ENCODE assay signal across 17 cellular contexts in genomic region chr2:34734662-34735061, GRCh38.
DNase-seq lines count a peak whose midpoint lies in the region; ATAC-seq and TF ChIP-seq lines count a peak whose summit lies in the region.
"Had no signal": no experiment of that assay in that cellular context is flagged by ENCODE, and none has a peak within 500 bp of the region (broad histone marks: within the 10 kb centered on the region; RNA-seq: fewer than 3 reads in every experiment).

No MANE protein-coding gene starts in this region.

- in situ Hi-C loops in G401 (cut with HindIII; ENCODE audit: low sequenced_read_pairs): no loop called here

- ATAC-seq in SK-N-SH treated with all-trans-retinoic acid at 6 μM for 48 hours: no peak
- ATAC-seq: K562 had no signal

- H3K9me3 ChIP-seq in HUES64 (ENCODE audit: insufficient read depth, low read depth, low read length) (no peaks in the 10 kb centered on the region), ectodermal cell (ENCODE audit: control insufficient read depth, low read length) (no peaks in the 10 kb centered on the region)
- peaks cover 3% of the 10 kb centered on the region for H3K9me3 ChIP-seq in effector memory CD4-positive, alpha-beta T cell (ENCODE audit: control insufficient read depth, low read length)
- H3K9me3 ChIP-seq: Peyer's patch had no signal

- H3K27me3 ChIP-seq in HUES64 (ENCODE audit: insufficient read depth, low read length) (no peaks in the 10 kb centered on the region), ectodermal cell (ENCODE audit: control insufficient read depth, insufficient read depth, low read length, poor library complexity, severe bottlenecking) (no peaks in the 10 kb centered on the region)
- no peaks in the 10 kb centered on the region for H3K27me3 ChIP-seq in effector memory CD4-positive, alpha-beta T cell (replicated peaks; ENCODE audit: control insufficient read depth, insufficient read depth, low read length, poor library complexity, severe bottlenecking)
- H3K27me3 ChIP-seq: Peyer's patch had no signal

- H3K27ac ChIP-seq in HUES64 (ENCODE audit: low read depth, low read length) (peak overlapping the region; percentile 93), ectodermal cell (ENCODE audit: insufficient read depth, low read depth, low read length, poor library complexity, severe bottlenecking) (peak overlapping the region; percentile 16)
- no peak overlapping the region for H3K27ac ChIP-seq in effector memory CD4-positive, alpha-beta T cell (ENCODE audit: insufficient read depth, low read length, poor library complexity, severe bottlenecking)
- H3K27ac ChIP-seq: Peyer's patch had no signal

- H3K4me1 ChIP-seq in HUES64 (ENCODE audit: insufficient read depth, low read length) (peaks cover 52% of the 10 kb centered on the region), ectodermal cell (ENCODE audit: control insufficient read depth, insufficient read depth, low read length) (peaks cover 16% of the 10 kb centered on the region)
- no peaks in the 10 kb centered on the region for H3K4me1 ChIP-seq in effector memory CD4-positive, alpha-beta T cell (ENCODE audit: control insufficient read depth, insufficient read depth, low read length, poor library complexity, severe bottlenecking)
- H3K4me1 ChIP-seq: Peyer's patch had no signal

- H3K36me3 ChIP-seq in HUES64 (ENCODE audit: insufficient read depth, low read length) (no peaks in the 10 kb centered on the region), ectodermal cell (ENCODE audit: control insufficient read depth, insufficient read depth, low read length) (no peaks in the 10 kb centered on the region)
- H3K36me3 ChIP-seq in effector memory CD4-positive, alpha-beta T cell (ENCODE audit: control insufficient read depth, insufficient read depth, low read length): no peaks in the 10 kb centered on the region
- H3K36me3 ChIP-seq: Peyer's patch had no signal

- DNase-seq in iPS-NIHi7 (ENCODE audit: extremely low spot score) (peak; percentile 11), G401 (ENCODE audit: low spot score) (no peak), NCI-H2227 treated with DMSO at 0.1 percent for 48 hours (lab: John Stamatoyannopoulos, UW) (no peak)
- DNase-seq in effector memory CD4-positive, alpha-beta T cell: no peak
- DNase-seq: ACHN; C1 segment of cervical spinal cord; CD8-positive, alpha-beta memory T cell; DMS79 treated with DMSO at 0.1 percent for 48 hours; HCEC 1CT; NCI-H1092 treated with DMSO at 0.1 percent for 48 hours; NCI-H146; NCI-H2029 treated with DMSO at 0.1 percent for 48 hours; Peyer's patch had no signal

- H3K4me3 ChIP-seq in HUES64 (ENCODE audit: low read length) (no peak overlapping the region), ectodermal cell (ENCODE audit: insufficient read depth, low read depth, low read length) (no peak overlapping the region)
- no peak overlapping the region for H3K4me3 ChIP-seq in effector memory CD4-positive, alpha-beta T cell (ENCODE audit: insufficient read depth, low read depth, low read length, poor library complexity, severe bottlenecking)
- H3K4me3 ChIP-seq: K562, Peyer's patch had no signal

- H3K9ac ChIP-seq in HUES64 (ENCODE audit: low read depth, low read length): peak overlapping the region; percentile 38; the same call in 1 of the 2 replicates

TF ChIP-seq in SK-N-SH treated with all-trans-retinoic acid at 6 μM for 48 hours, 23 proteins besides CTCF, POLR2A, EP300 and RAD21:
- TF ChIP-seq PATZ1 (CRISPR knock-in tag; IDR thresholded peaks at IDR 0.05; ENCODE audit: borderline replicate concordance): no peak
- no peak for TF ChIP-seq ZFP30 (CRISPR knock-in tag; IDR thresholded peaks at IDR 0.05)
- TF ChIP-seq OSR1 (CRISPR knock-in tag; IDR thresholded peaks at IDR 0.05): no peak
- no peak for TF ChIP-seq ESRRG (CRISPR knock-in tag; IDR thresholded peaks at IDR 0.05)
- TF ChIP-seq ARNTL (CRISPR knock-in tag; IDR thresholded peaks at IDR 0.05; ENCODE audit: borderline replicate concordance, low read depth): no peak
- TF ChIP-seq RARB (CRISPR knock-in tag; IDR thresholded peaks at IDR 0.05): no peak
- TF ChIP-seq PPARA (CRISPR knock-in tag; IDR thresholded peaks at IDR 0.05; ENCODE audit: borderline replicate concordance): no peak
- TF ChIP-seq ZNF8 (CRISPR knock-in tag; IDR thresholded peaks at IDR 0.05): no peak
- no peak for TF ChIP-seq BACH2 (CRISPR knock-in tag; IDR thresholded peaks at IDR 0.05; ENCODE audit: borderline replicate concordance)
